9 cellular contexts compared by ENCODE assay signal in genomic region chr7:12771378-12771877, GRCh38.
DNase-seq lines count a peak whose midpoint lies in the region.
"Had no signal": no experiment of that assay in that cellular context is flagged by ENCODE, and none has a peak within 500 bp of the region (broad histone marks: within the 10 kb centered on the region; RNA-seq: fewer than 3 reads in every experiment).

No MANE protein-coding gene starts in this region.

- no peaks in the 10 kb centered on the region for H3K9me3 ChIP-seq in SK-N-MC (ENCODE audit: low read depth, low read length)
- H3K9me3 ChIP-seq in subcutaneous abdominal adipose tissue (ENCODE audit: control insufficient read depth in 5 of 5, low read length in 5 of 5): no peaks in the 10 kb centered on the region

- H3K27me3 ChIP-seq in subcutaneous abdominal adipose tissue (ENCODE audit: control insufficient read depth in 5 of 5, insufficient read depth in 4 of 5, low read length in 5 of 5): no peaks in the 10 kb centered on the region

- H3K36me3 ChIP-seq in SK-N-MC (ENCODE audit: insufficient read depth, low read length) (no peaks in the 10 kb centered on the region), subcutaneous abdominal adipose tissue (ENCODE audit: control insufficient read depth in 5 of 5, insufficient read depth in 5 of 5, low read length in 5 of 5) (no peaks in the 10 kb centered on the region)

- peaks cover 0 to 23% (median 20%) of the 10 kb centered on the region in 5 donors for H3K4me1 ChIP-seq in subcutaneous abdominal adipose tissue (ENCODE audit: control insufficient read depth in 5 of 5, insufficient read depth in 5 of 5, low read length in 5 of 5)

- DNase-seq in NCI-H1092 (lab: John Stamatoyannopoulos, UW) (peak; percentile 97), SK-N-MC (ENCODE audit: low read depth, low spot score) (no peak), hypothalamus (lab: John Stamatoyannopoulos, UW) (peak in 27 of 51 donors; percentile 0 to 62 (median 8)), cortex of kidney (lab: John Stamatoyannopoulos, UW) (no peak), DMS53 treated with DMSO at 0.1 percent for 48 hours (lab: John Stamatoyannopoulos, UW; ENCODE audit: unreplicated experiment) (no peak), foreskin melanocyte (no peak), T-helper 9 cell (no peak)
- DNase-seq: effector memory CD8-positive, alpha-beta T cell had no signal

- H3K9ac ChIP-seq in SK-N-MC (ENCODE audit: insufficient read length) (no peak overlapping the region), subcutaneous abdominal adipose tissue (ENCODE audit: low read length in 5 of 5) (peak overlapping the region in 2 of 5 donors; percentile 11 to 53)

- H3K27ac ChIP-seq in SK-N-MC (peak overlapping the region; percentile 4; the same call in 1 of the 2 replicates), subcutaneous abdominal adipose tissue (ENCODE audit: low read depth, low read length) (no peak overlapping the region)

- H3K4me3 ChIP-seq in SK-N-MC (peak overlapping the region; percentile 67), subcutaneous abdominal adipose tissue (ENCODE audit: low read depth in 1 of 5, low read length in 5 of 5) (peak overlapping the region; percentile 19 to 62 (median 36))

Comparison
In these comparisons a context has a peak if more than half of its experiments do, and no peak if none do; other contexts are left out.
1. DNase-seq: peak in NCI-H1092 (single experiment) and hypothalamus (27 of 51); none in SK-N-MC (single experiment), cortex of kidney (single experiment), DMS53 treated with DMSO at 0.1 percent for 48 hours (single experiment), foreskin melanocyte (single experiment) and T-helper 9 cell (single experiment).